1 cellular context compared by ENCODE assay signal in the genomic region with DNA sequence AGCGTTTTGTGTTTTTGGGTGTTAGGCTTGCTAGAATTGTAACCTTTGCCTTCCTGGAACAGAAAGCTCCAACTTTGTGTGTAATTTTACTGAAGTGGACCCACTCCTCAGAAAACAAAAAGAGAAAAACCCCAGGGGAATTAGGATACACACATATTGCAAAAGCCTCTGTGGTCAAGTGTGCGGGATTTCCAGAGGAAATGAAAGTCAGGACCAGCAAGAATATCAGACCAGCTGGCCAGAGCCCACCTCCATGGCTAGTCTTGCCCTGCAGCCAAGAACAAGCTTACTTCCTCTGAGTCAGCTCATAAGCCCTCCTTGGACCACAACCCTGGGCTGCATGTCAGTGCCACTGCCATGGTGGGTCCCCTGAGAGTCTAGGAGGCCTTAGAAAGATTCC.
TF ChIP-seq lines count a peak whose summit lies in the region.

No MANE protein-coding gene starts in this region.

TF ChIP-seq in WTC11, 78 proteins besides CTCF, POLR2A, EP300 and RAD21 (continued from another document):
- TF ChIP-seq ARID4B (CRISPR knock-in tag; IDR thresholded peaks at IDR 0.05; ENCODE audit: borderline replicate concordance): no peak
- no peak for TF ChIP-seq SOX15 (CRISPR knock-in tag; IDR thresholded peaks at IDR 0.05)
- TF ChIP-seq FOXP4 (CRISPR knock-in tag; IDR thresholded peaks at IDR 0.05): no peak
- TF ChIP-seq, protein P1, sequence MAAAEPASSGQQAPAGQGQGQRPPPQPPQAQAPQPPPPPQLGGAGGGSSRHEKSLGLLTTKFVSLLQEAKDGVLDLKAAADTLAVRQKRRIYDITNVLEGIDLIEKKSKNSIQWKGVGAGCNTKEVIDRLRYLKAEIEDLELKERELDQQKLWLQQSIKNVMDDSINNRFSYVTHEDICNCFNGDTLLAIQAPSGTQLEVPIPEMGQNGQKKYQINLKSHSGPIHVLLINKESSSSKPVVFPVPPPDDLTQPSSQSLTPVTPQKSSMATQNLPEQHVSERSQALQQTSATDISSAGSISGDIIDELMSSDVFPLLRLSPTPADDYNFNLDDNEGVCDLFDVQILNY (CRISPR knock-in tag; IDR thresholded peaks at IDR 0.05): no peak
